ENCODE assay signal across 8 cellular contexts in the genomic region with DNA sequence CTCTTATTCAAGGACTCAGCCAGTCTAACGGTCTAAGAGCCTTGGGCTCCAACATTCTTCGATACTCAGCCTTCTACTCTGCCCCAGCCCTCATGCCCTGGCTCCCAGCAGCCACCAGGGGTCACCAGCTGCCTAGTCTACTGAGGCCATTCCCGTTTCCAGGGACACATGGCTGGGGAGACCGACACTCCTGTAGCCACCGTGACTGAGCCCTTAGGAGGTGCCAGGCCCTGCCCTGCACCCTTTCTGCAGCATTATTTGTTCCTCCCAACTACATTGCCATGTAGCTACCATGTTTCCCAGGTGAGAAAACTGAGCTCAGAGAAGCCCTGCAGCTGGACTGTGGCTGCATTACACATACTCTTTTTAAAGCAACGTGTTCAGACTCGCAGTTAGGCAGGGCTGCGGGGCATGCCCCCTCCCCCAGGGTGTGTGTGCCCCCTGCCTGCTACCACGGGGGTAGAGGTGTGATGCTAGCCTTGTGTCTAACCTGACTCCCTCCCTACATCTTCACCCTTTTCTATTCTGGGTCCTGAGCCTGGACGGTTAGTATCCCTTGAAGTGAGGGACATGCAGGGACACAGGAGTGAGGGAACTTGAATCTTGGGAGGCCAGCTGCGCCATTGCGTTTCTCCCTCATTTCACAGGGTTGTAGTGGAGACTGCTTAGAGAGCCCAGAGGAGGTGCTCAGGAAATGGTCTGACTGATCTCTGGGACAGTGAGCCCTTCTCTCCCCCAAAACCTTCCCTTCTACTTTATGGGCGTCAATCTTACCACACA. TPM values are rescaled to one million over a fixed set of nuclear protein-coding genes. Genes with fewer than 3 reads are reported as not detected.
DNase-seq lines count a peak whose midpoint lies in the region; ATAC-seq and TF ChIP-seq lines count a peak whose summit lies in the region.

No MANE protein-coding gene starts in this region.

- H4K20me1 ChIP-seq in H9 (ENCODE audit: control insufficient read depth, insufficient read depth, insufficient read length): no peaks in the 10 kb centered on the region

- no peak overlapping the region for H3K23ac ChIP-seq in H9 (ENCODE audit: insufficient read length, low read depth, low read length)

- no peak overlapping the region for H3K27ac ChIP-seq in H9 (ENCODE audit: insufficient read length, low read depth, low read length)
- H3K27ac ChIP-seq in right lobe of liver: peak overlapping the region; percentile 13 to 26 (median 24)

- no peak overlapping the region for H3K4me2 ChIP-seq in H9 (ENCODE audit: insufficient read depth, insufficient read length, low read length)

- no peak overlapping the region for H2BK12ac ChIP-seq in H9 (ENCODE audit: insufficient read length, low read depth, low read length)

- H2AFZ ChIP-seq in H9 (ENCODE audit: low read length): no peak overlapping the region

- peak; percentile 98 for TF ChIP-seq CTCF in H9 (conservative IDR thresholded peaks at IDR 0.05)
- TF ChIP-seq CTCF in right lobe of liver (IDR thresholded peaks at IDR 0.05): peak; percentile 92 to 95 (median 93)

- H2BK20ac ChIP-seq in H9 (ENCODE audit: low read depth, low read length, poor library complexity, severe bottlenecking): no peak overlapping the region

- H3K36me3 ChIP-seq in right lobe of liver: no peaks in the 10 kb centered on the region

- no peak overlapping the region for H2AK5ac ChIP-seq in H9 (ENCODE audit: insufficient read length, low read length)

- no peak overlapping the region for H3K4ac ChIP-seq in H9 (ENCODE audit: low read depth, low read length)

- H3K79me1 ChIP-seq in H9 (ENCODE audit: insufficient read depth, low read depth, low read length, poor library complexity, severe bottlenecking): no peaks in the 10 kb centered on the region

- no peak overlapping the region for H2BK120ac ChIP-seq in H9 (ENCODE audit: low read depth, low read length, poor library complexity, severe bottlenecking)

- no peak overlapping the region for H4K5ac ChIP-seq in H9 (ENCODE audit: insufficient read length, low read depth, low read length)

- TF ChIP-seq POLR2A in right lobe of liver (IDR thresholded peaks at IDR 0.05): no peak

- no peak overlapping the region for H3K56ac ChIP-seq in H9 (ENCODE audit: insufficient read length, low read depth, low read length)

- H3K27ac Mint-ChIP-seq in H9: peak overlapping the region in 1 of 3 experiments; percentile 28; a peak in 2 of 7 replicates

- no peaks in the 10 kb centered on the region for H3K9me3 Mint-ChIP-seq in H9

- peaks cover 9% of the 10 kb centered on the region in 2 experiments for H3K4me1 Mint-ChIP-seq in H9

- H3K27me3 ChIP-seq in H9 (ENCODE audit: insufficient read depth, low read length) (no peaks in the 10 kb centered on the region), right lobe of liver (no peaks in the 10 kb centered on the region)

- no peak overlapping the region for H4K8ac ChIP-seq in H9 (replicated peaks; ENCODE audit: insufficient read length, low read depth, low read length)

- peaks cover 4% of the 10 kb centered on the region; the same call in 1 of the 2 replicates for H3K27me3 Mint-ChIP-seq in H9 (ENCODE audit: low read depth)

- H3K9me3 ChIP-seq in H9 (ENCODE audit: control insufficient read depth, low read depth, low read length) (no peaks in the 10 kb centered on the region), right lobe of liver (no peaks in the 10 kb centered on the region)

- H4K91ac ChIP-seq in H9 (ENCODE audit: insufficient read length, low read depth, low read length): no peak overlapping the region

- H3K4me3 ChIP-seq in right lobe of liver: no peak overlapping the region

- H2BK5ac ChIP-seq in H9 (ENCODE audit: insufficient read length, low read length): no peak overlapping the region

- peak; percentile 62 to 73 for ATAC-seq in activated CD4-positive, CD25-positive, alpha-beta regulatory T cell treated with anti-CD3 and anti-CD28 coated beads, Interleukin-2, amount 50 U/mL, for 24 hours
- ATAC-seq in right lobe of liver (peak; percentile 71 to 85 (median 80)), GM18517 (IDR thresholded peaks at IDR 0.05; ENCODE audit: unreplicated experiment) (no peak)

- WGBS in H9 (ENCODE audit: extremely low coverage, insufficient read length, low lambda C conversion rate): no CpG with 5 or more reads among the region's 13 CpGs
- WGBS in right lobe of liver (ENCODE audit: insufficient coverage, low coverage, low lambda C conversion rate, missing lambda C conversion rate): 19% methylated on average over 5 of the region's 13 CpGs

- no peak overlapping the region for H2BK15ac ChIP-seq in H9 (ENCODE audit: low read depth, low read length)

- intact Hi-C loops in right lobe of liver (cut with DNase I): loop anchor here in 1 of 2 donors (5.0 to 10.0 kb wide), 2 partner anchors 346 to 413 kb away; no protein-coding TSS in a partner anchor

- H3K4me1 ChIP-seq in H9 (ENCODE audit: insufficient read depth, low read length) (no peaks in the 10 kb centered on the region), right lobe of liver (peaks cover 0 to 19% (median 7%) of the 10 kb centered on the region in 4 donors)

- no peak overlapping the region for H3K4me3 Mint-ChIP-seq in H9

- no peak overlapping the region for H3K9ac ChIP-seq in H9 (ENCODE audit: extremely low read depth, insufficient read length, low read length)

- H3K18ac ChIP-seq in H9 (ENCODE audit: insufficient read length, low read depth, low read length): no peak overlapping the region

- no peaks in the 10 kb centered on the region for H3K79me2 ChIP-seq in H9 (ENCODE audit: insufficient read depth, low read length)

- peaks cover 0 to 2% (median 0%) of the 10 kb centered on the region in 3 experiments; a peak in 2 of 7 replicates for H3K36me3 Mint-ChIP-seq in H9 (ENCODE audit: insufficient read depth in 1 of 3, low read depth in 3 of 3)

- no peak overlapping the region for H3T11ph ChIP-seq in H9 (ENCODE audit: low read length)

- H3K23me2 ChIP-seq in H9 (ENCODE audit: insufficient read length, low read depth, low read length, poor library complexity, severe bottlenecking): no peaks in the 10 kb centered on the region

- H3K14ac ChIP-seq in H9 (ENCODE audit: insufficient read depth, low read length): no peak overlapping the region

- DNase-seq in Ammon's horn (ENCODE audit: low spot score): peak; percentile 93
- peak; percentile 88 for DNase-seq in H9
- peak; percentile 52 for DNase-seq in NCI-H2196 treated with DMSO at 0.1 percent for 48 hours (lab: John Stamatoyannopoulos, UW; ENCODE audit: unreplicated experiment)
- peak; percentile 71 for DNase-seq in dedifferentiated amniotic fluid mesenchymal stem cell (ENCODE audit: extremely low spot score)
- peak; percentile 73 to 84 (median 80) for DNase-seq in right lobe of liver
- DNase-seq in stimulated activated CD8-positive, alpha-beta memory T cell treated with anti-CD3 and anti-CD28 coated beads, Interleukin-4, amount 100 ng/mL, for 48 hours: peak; percentile 74

RNA-seq across cellular contexts. Expression of a gene that starts 17.5 kb away (rescaled TPM):
- total RNA-seq in H9 (2021): 17.3 and 18.2 TPM in 2 replicates
- total RNA-seq in right lobe of liver: 10 to 100 TPM in 5 of 6 experiments, 1 to 10 TPM in 1; 8.6 to 23.8 (median 15.4) TPM

RNA-seq across cellular contexts. Expression of a gene that starts 37.9 kb away (rescaled TPM):
- total RNA-seq in H9 (2021) (24.4 and 24.7 TPM in 2 replicates), right lobe of liver (100 to 1,000 TPM; 282 to 525 (median 330) TPM)

Comparison
In these comparisons a context has a peak if more than half of its experiments do, and no peak if none do; other contexts are left out.
1. RNA of a gene that starts 37.9 kb away (total RNA-seq): 282 to 525 TPM in right lobe of liver; 24.4 to 24.7 TPM in H9; every median in the first group is over 10 times any median in the second.
2. Peak in every context shown above with its lines, with median percentiles within 50 percentile points of each other: DNase-seq.